ENCODE assay signal across 8 cellular contexts in the genomic region with DNA sequence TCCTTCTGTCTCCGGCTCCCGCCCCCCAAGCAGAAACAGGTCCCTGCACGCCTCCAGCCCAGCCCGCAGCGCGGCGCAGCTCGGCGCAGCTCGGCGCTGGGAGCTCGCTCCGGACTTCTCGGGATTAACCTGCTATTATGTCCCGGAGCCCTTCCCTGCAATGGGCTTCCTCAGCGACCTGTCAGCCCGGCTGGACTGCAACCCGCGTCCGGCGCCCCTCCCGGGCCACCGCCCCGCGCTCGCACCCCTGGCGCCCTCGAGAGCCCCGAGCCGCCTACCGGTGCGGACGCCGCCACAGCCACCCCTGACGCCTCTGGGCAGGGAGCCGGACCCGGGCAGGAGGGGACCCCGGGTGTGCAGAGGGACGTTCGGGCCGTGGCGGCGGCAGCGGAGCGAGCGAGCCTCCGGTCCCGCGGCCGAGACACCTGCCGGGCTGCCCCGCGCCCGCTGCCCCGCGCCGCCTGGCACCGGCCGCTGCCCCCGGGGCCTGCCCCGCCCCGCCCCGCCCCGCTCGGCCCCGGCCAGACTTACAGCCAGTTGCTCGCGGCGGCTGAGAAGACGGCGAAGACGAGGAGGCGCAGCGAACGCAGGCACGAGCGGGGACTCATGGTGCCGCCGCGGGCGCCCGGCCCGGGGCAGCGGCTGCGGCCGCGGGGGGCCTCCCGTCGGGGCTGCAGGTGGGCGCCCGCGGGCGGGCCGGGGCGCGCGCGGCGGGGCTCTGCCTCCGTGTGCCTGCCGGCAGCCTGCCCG. TPM values are rescaled to one million over a fixed set of nuclear protein-coding genes. Genes with fewer than 3 reads are reported as not detected.
DNase-seq lines count a peak whose midpoint lies in the region; ATAC-seq, FAIRE-seq and TF ChIP-seq lines count a peak whose summit lies in the region.

No MANE protein-coding gene starts in this region.

- H3K27me3 ChIP-seq in H7 (ENCODE audit: control insufficient read depth, insufficient read depth, low read length) (peaks cover 34% of the 10 kb centered on the region), right cardiac atrium (ENCODE audit: control insufficient read depth, insufficient read depth) (no peaks in the 10 kb centered on the region), sigmoid colon (peaks cover 0 to 37% (median 11%) of the 10 kb centered on the region in 3 donors)

- no peak overlapping the region for H3K27ac Mint-ChIP-seq in activated T-cell treated with anti-CD3 and anti-CD28 coated beads, Interleukin-2, amount 50 U/mL, for 24 hours

- no peaks in the 10 kb centered on the region for H3K36me3 Mint-ChIP-seq in activated T-cell treated with anti-CD3 and anti-CD28 coated beads, Interleukin-2, amount 50 U/mL, for 24 hours (ENCODE audit: low read depth)

- H3K36me3 ChIP-seq in H7 (replicated peaks; ENCODE audit: control insufficient read depth, insufficient read depth, low read length), result no peaks in the 10 kb centered on the region
- H3K36me3 ChIP-seq in sigmoid colon, result no peaks in the 10 kb centered on the region

- H3K4me1 Mint-ChIP-seq in activated T-cell treated with anti-CD3 and anti-CD28 coated beads, Interleukin-2, amount 50 U/mL, for 24 hours (ENCODE audit: low read depth), result peaks cover 5% of the 10 kb centered on the region

- ATAC-seq in right cardiac atrium, result peak; percentile 22 to 48

- no peak for TF ChIP-seq POLR2A in sigmoid colon (IDR thresholded peaks at IDR 0.05)

- DNase-seq in AG10803 (ENCODE audit: low read depth) (peak; percentile 25), H7 (peak; percentile 89), right cardiac atrium (peak in 1 of 3 donors; percentile 68), sigmoid colon (no peak), D721Med (ENCODE audit: insufficient read length, low spot score) (no peak), SIG-M5 treated with dmso at 0.1 percent for 504 hours (lab: John Stamatoyannopoulos, UW; ENCODE audit: unreplicated experiment) (no peak), DMS153 (lab: John Stamatoyannopoulos, UW) (no peak)
- DNase-seq in activated T-cell treated with anti-CD3 and anti-CD28 coated beads, Interleukin-2, amount 50 U/mL, for 24 hours, result peak; percentile 48

- under 1% methylated on average over 102 of the region's 102 CpGs for WGBS in right cardiac atrium
- WGBS in sigmoid colon, 2 donors, result 1% methylated on average over 102 of the region's 102 CpGs

- peaks cover 66% of the 10 kb centered on the region for H3K27me3 Mint-ChIP-seq in activated T-cell treated with anti-CD3 and anti-CD28 coated beads, Interleukin-2, amount 50 U/mL, for 24 hours

- H3K27ac ChIP-seq in right cardiac atrium (ENCODE audit: low read length), result no peak overlapping the region
- no peak overlapping the region for H3K27ac ChIP-seq in sigmoid colon

- H3K9me3 ChIP-seq in right cardiac atrium (ENCODE audit: control insufficient read depth, low read length), result no peaks in the 10 kb centered on the region
- H3K9me3 ChIP-seq in sigmoid colon, result no peaks in the 10 kb centered on the region

- no peak for TF ChIP-seq EP300 in sigmoid colon (IDR thresholded peaks at IDR 0.05)

- TF ChIP-seq CTCF in AG10803 (conservative IDR thresholded peaks at IDR 0.05; ENCODE audit: low read length) (no peak), sigmoid colon (IDR thresholded peaks at IDR 0.05) (no peak), D721Med (IDR thresholded peaks at IDR 0.05; ENCODE audit: insufficient read depth, missing control alignments) (no peak)

- 0 out of 2 replicates have a peak overlapping the region, but pooled peaks have one; percentile 17 for H3K4me3 ChIP-seq in AG10803 (ENCODE audit: low read length)
- H3K4me3 ChIP-seq in H7 (ENCODE audit: insufficient read depth, low read depth, low read length), result peak overlapping the region; percentile 49
- peak overlapping the region; percentile 85 for H3K4me3 ChIP-seq in right cardiac atrium (ENCODE audit: low read length)
- H3K4me3 ChIP-seq in sigmoid colon, result peak overlapping the region; percentile 15 to 58 (median 50)

- H3K4me1 ChIP-seq in right cardiac atrium (ENCODE audit: control insufficient read depth, insufficient read depth, low read length), result no peaks in the 10 kb centered on the region
- H3K4me1 ChIP-seq in sigmoid colon, result peaks cover 0 to 17% (median 17%) of the 10 kb centered on the region in 4 donors

- intact Hi-C loops in right cardiac atrium (cut with DNase I), result no loop called here
- intact Hi-C loops in sigmoid colon (cut with DNase I), result no loop called here

- H3K4me3 Mint-ChIP-seq in activated T-cell treated with anti-CD3 and anti-CD28 coated beads, Interleukin-2, amount 50 U/mL, for 24 hours, result peak overlapping the region; percentile 35

- no peaks in the 10 kb centered on the region for H3K9me3 Mint-ChIP-seq in activated T-cell treated with anti-CD3 and anti-CD28 coated beads, Interleukin-2, amount 50 U/mL, for 24 hours

- no peak for FAIRE-seq in D721Med (lab: Jason Lieb, UNC)

RNA-seq across cellular contexts. Expression of gene WNT4, which starts 0.4 kb away (rescaled TPM):
- total RNA-seq in H7 (2014; rRNA removed; shearing (Covaris generic)), result 0.33 and 0.94 TPM in 2 replicates
- total RNA-seq in right cardiac atrium (under 1 TPM in 3 of 4 donors, not detected in 1; 0.14 to 0.25 (median 0.24) TPM), sigmoid colon (under 1 TPM; 0.14 to 0.36 (median 0.22) TPM)
- polyA plus RNA-seq in right cardiac atrium (0.05 TPM), sigmoid colon (1 to 10 TPM in 1 of 3 donors, under 1 TPM in 2; 0.60 to 1.2 (median 0.92) TPM)

Comparison
In these comparisons a context has a peak if more than half of its experiments do, and no peak if none do; other contexts are left out.
1. DNase-seq: peak in AG10803 (single experiment), H7 (single experiment) and activated T-cell treated with anti-CD3 and anti-CD28 coated beads, Interleukin-2, amount 50 U/mL, for 24 hours (single experiment); none in sigmoid colon (single experiment), D721Med (single experiment), SIG-M5 treated with dmso at 0.1 percent for 504 hours (single experiment) and DMS153 (single experiment).
2. H3K4me3 ChIP-seq: peak in every context shown above with its lines; median percentile 85 in right cardiac atrium; 50 in sigmoid colon; 49 in H7; 17 in AG10803.